In genomic region chr13:41452462-41452861, GRCh38 we compare ENCODE assay signal across 22 cellular contexts. TPM values are rescaled to one million over a fixed set of nuclear protein-coding genes. Genes with fewer than 3 reads are reported as not detected.
DNase-seq lines count a peak whose midpoint lies in the region; ATAC-seq, FAIRE-seq and TF ChIP-seq lines count a peak whose summit lies in the region.
"Had no signal": no experiment of that assay in that cellular context is flagged by ENCODE, and none has a peak within 500 bp of the region (broad histone marks: within the 10 kb centered on the region; RNA-seq: fewer than 3 reads in every experiment).

No MANE protein-coding gene starts in this region.

- no peak overlapping the region for H3K27ac ChIP-seq in DND-41 (ENCODE audit: low read length)
- H3K27ac ChIP-seq in osteoblast (ENCODE audit: low read depth, low read length) = no peak overlapping the region
- H3K27ac ChIP-seq: BLaER1 treated with 17β-estradiol and CSF1 and Interleukin-3, amounts not matched to agents 10 nM and 100 nM; GM23248 had no signal

- H3K4me2 ChIP-seq in DND-41 (ENCODE audit: insufficient read depth, low read length) (no peak overlapping the region), osteoblast (ENCODE audit: insufficient read depth, low read length) (no peak overlapping the region)
- H3K4me2 ChIP-seq: BLaER1 treated with 17β-estradiol and CSF1 and Interleukin-3, amounts not matched to agents 10 nM and 100 nM had no signal

- H3K4me3 ChIP-seq in DND-41 (ENCODE audit: low read depth in 1 of 2, low read length in 2 of 2) (no peak overlapping the region), osteoblast (ENCODE audit: insufficient read depth, low read length) (no peak overlapping the region), mucosa of descending colon (no peak overlapping the region)
- H3K4me3 ChIP-seq: BLaER1 treated with 17β-estradiol and CSF1 and Interleukin-3, amounts not matched to agents 10 nM and 100 nM; GM23248 had no signal

- no peaks in the 10 kb centered on the region for H3K4me1 ChIP-seq in DND-41 (ENCODE audit: insufficient read depth, low read length)
- H3K4me1 ChIP-seq in osteoblast (ENCODE audit: insufficient read depth, low read length) = peaks cover 3% of the 10 kb centered on the region
- H3K4me1 ChIP-seq in mucosa of descending colon (ENCODE audit: low read depth) = peaks cover 5% of the 10 kb centered on the region

- H3K4me3 Mint-ChIP-seq in activated CD4-positive, alpha-beta T cell treated with anti-CD3 and anti-CD28 coated beads for 36 hours = no peak overlapping the region

- peaks cover 18% of the 10 kb centered on the region for H3K9me3 Mint-ChIP-seq in activated CD4-positive, alpha-beta T cell treated with anti-CD3 and anti-CD28 coated beads for 36 hours (ENCODE audit: low read depth)

- no peak for FAIRE-seq in RCC 7860 (lab: Jason Lieb, UNC)
- FAIRE-seq: GM18507 had no signal

- H4K20me1 ChIP-seq in DND-41 (ENCODE audit: insufficient read depth, low read length) (no peaks in the 10 kb centered on the region), osteoblast (ENCODE audit: insufficient read depth, low read length) (no peaks in the 10 kb centered on the region)
- H4K20me1 ChIP-seq: BLaER1 treated with 17β-estradiol and CSF1 and Interleukin-3, amounts not matched to agents 10 nM and 100 nM had no signal

- H3K9ac ChIP-seq in DND-41 (ENCODE audit: low read depth, low read length) = no peak overlapping the region
- H3K9ac ChIP-seq: BLaER1 treated with 17β-estradiol and CSF1 and Interleukin-3, amounts not matched to agents 10 nM and 100 nM; GM23248 had no signal

- H3K36me3 ChIP-seq in DND-41 (ENCODE audit: insufficient read depth, low read length) (no peaks in the 10 kb centered on the region), osteoblast (ENCODE audit: insufficient read depth, low read length) (no peaks in the 10 kb centered on the region), mucosa of descending colon (ENCODE audit: low read depth) (no peaks in the 10 kb centered on the region)
- H3K36me3 ChIP-seq: BLaER1 treated with 17β-estradiol and CSF1 and Interleukin-3, amounts not matched to agents 10 nM and 100 nM had no signal

- no peak overlapping the region for H3K27ac Mint-ChIP-seq in activated CD4-positive, alpha-beta T cell treated with anti-CD3 and anti-CD28 coated beads for 36 hours

- H3K36me3 Mint-ChIP-seq in activated CD4-positive, alpha-beta T cell treated with anti-CD3 and anti-CD28 coated beads for 36 hours (ENCODE audit: low read depth) = no peaks in the 10 kb centered on the region

- TF ChIP-seq CTCF in DND-41 (IDR thresholded peaks at IDR 0.05; ENCODE audit: borderline replicate concordance, extremely low read depth, low read length, poor library complexity, severe bottlenecking) (no peak), osteoblast (IDR thresholded peaks at IDR 0.05; ENCODE audit: extremely low read depth, low read depth, low read length) (no peak), mucosa of descending colon (IDR thresholded peaks at IDR 0.05) (no peak)

- no peaks in the 10 kb centered on the region for H3K79me2 ChIP-seq in DND-41 (ENCODE audit: insufficient read depth, low read length)
- H3K79me2 ChIP-seq in osteoblast (ENCODE audit: insufficient read depth, low read length) = no peaks in the 10 kb centered on the region

- ATAC-seq in activated CD4-positive, alpha-beta T cell treated with anti-CD3 and anti-CD28 coated beads for 36 hours = peak; percentile 23
- ATAC-seq in DND-41 (ENCODE audit: insufficient read depth, low read depth) (0 out of 3 replicates have a peak, but pooled peaks have one; percentile 23), mucosa of descending colon (no peak), GM21515 (IDR thresholded peaks at IDR 0.05; ENCODE audit: unreplicated experiment) (no peak)
- ATAC-seq: HCT116, Panc1 had no signal

- CTCF ChIA-PET in activated CD4-positive, alpha-beta T cell treated with anti-CD3 and anti-CD28 coated beads for 36 hours (lab: Charles Lee) = no interaction called here

- intact Hi-C loops in activated CD4-positive, alpha-beta T cell treated with anti-CD3 and anti-CD28 coated beads for 36 hours (cut with DNase I, micrococcal nuclease) = no loop called here
- intact Hi-C loops in mucosa of descending colon (cut with DNase I, micrococcal nuclease) = no loop called here

- POLR2A ChIA-PET in activated CD4-positive, alpha-beta T cell treated with anti-CD3 and anti-CD28 coated beads for 36 hours (lab: Charles Lee) = interaction anchor here (0.6 kb wide), 1 partner anchor 16 kb away, joined by 11 read pairs; no protein-coding TSS in a partner anchor

- H3K27me3 Mint-ChIP-seq in activated CD4-positive, alpha-beta T cell treated with anti-CD3 and anti-CD28 coated beads for 36 hours = no peaks in the 10 kb centered on the region

- DNase-seq in activated CD4-positive, alpha-beta T cell treated with anti-CD3 and anti-CD28 coated beads for 36 hours = no peak
- no peak for DNase-seq in activated CD4-positive, alpha-beta T cell treated with anti-CD3 and anti-CD28 coated beads for 4 hours
- DNase-seq in DND-41 = no peak
- DNase-seq in RCC 7860 (ENCODE audit: low spot score) = peak; percentile 7
- peak; percentile 39 for DNase-seq in osteoblast (ENCODE audit: insufficient read length, low spot score, missing footprints)
- no peak for DNase-seq in mucosa of descending colon
- DNase-seq in DMS79 treated with DMSO at 0.1 percent for 48 hours (lab: John Stamatoyannopoulos, UW) = no peak
- DNase-seq: 8988T, GM23248, KG1, MM.1S, NCI-H1417, NCI-H1930, NCI-H2171, NCI-H446 treated with DMSO at 0.1 percent for 48 hours, NCI-H748 treated with DMSO at 0.1 percent for 48 hours, SHP77 had no signal

- H3K9me3 ChIP-seq in DND-41 (ENCODE audit: insufficient read depth, low read length, severe bottlenecking) (peaks cover 10% of the 10 kb centered on the region), osteoblast (ENCODE audit: low read depth, low read length) (no peaks in the 10 kb centered on the region), mucosa of descending colon (no peaks in the 10 kb centered on the region)

- H3K4me1 Mint-ChIP-seq in activated CD4-positive, alpha-beta T cell treated with anti-CD3 and anti-CD28 coated beads for 36 hours = peaks cover 12% of the 10 kb centered on the region

- H2AFZ ChIP-seq in DND-41 (ENCODE audit: low read depth, low read length) (no peak overlapping the region), osteoblast (ENCODE audit: low read length) (no peak overlapping the region)
- H2AFZ ChIP-seq: GM23248 had no signal

- H3K27me3 ChIP-seq in DND-41 (ENCODE audit: insufficient read depth, low read length, poor library complexity) (no peaks in the 10 kb centered on the region), osteoblast (ENCODE audit: insufficient read depth, low read length) (peaks cover 19% of the 10 kb centered on the region)

RNA-seq across cellular contexts. Expression of gene RGCC, which starts 4.9 kb away (rescaled TPM):
- total RNA-seq in activated CD4-positive, alpha-beta T cell treated with anti-CD3 and anti-CD28 coated beads for 36 hours = 100 to 1,000 TPM; 134 to 146 TPM
- 2.2 and 2.9 TPM in 2 replicates for total RNA-seq in osteoblast
- total RNA-seq in mucosa of descending colon = 10 to 100 TPM in 1 of 3 donors, 1 to 10 TPM in 2; 2.5 to 14.0 (median 4.7) TPM

Comparison
In these comparisons a context has a peak if more than half of its experiments do, and no peak if none do; other contexts are left out.
1. ATAC-seq: peak in activated CD4-positive, alpha-beta T cell treated with anti-CD3 and anti-CD28 coated beads for 36 hours (single experiment) and DND-41 (single experiment); none in mucosa of descending colon (single experiment) and GM21515 (single experiment).
2. DNase-seq: peak in RCC 7860 (single experiment) and osteoblast (single experiment); none in activated CD4-positive, alpha-beta T cell treated with anti-CD3 and anti-CD28 coated beads for 36 hours (single experiment), activated CD4-positive, alpha-beta T cell treated with anti-CD3 and anti-CD28 coated beads for 4 hours (0 of 2), DND-41 (single experiment), mucosa of descending colon (0 of 3) and DMS79 treated with DMSO at 0.1 percent for 48 hours (single experiment).
3. RNA of gene RGCC, which starts 4.9 kb away (total RNA-seq): 134 to 146 TPM in activated CD4-positive, alpha-beta T cell treated with anti-CD3 and anti-CD28 coated beads for 36 hours; 2.5 to 14.0 TPM in mucosa of descending colon and 2.2 to 2.9 TPM in osteoblast; every median in the first group is over 4 times any median in the second.